Comparison of ENCODE assay signal across 8 cellular contexts in the genomic region with DNA sequence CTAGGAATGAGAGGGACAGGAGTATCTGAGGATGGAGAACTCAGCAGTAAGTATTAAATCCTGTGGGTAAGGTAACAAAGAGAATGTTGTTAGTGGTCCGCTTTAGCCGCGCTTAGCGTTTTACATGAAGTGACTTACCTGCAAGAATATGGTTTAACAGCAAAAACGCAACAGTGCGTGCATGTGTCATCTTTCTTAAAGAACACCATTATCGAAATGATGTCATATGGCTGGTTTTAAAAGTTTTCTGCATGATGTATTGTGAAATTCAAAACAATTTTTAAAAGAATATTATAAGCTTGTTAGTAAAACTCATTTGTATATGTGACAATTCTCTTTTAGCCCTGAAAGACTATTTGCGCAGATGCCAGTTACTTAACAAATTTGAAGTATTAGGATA. TPM values are rescaled to one million over a fixed set of nuclear protein-coding genes. Genes with fewer than 3 reads are reported as not detected.
DNase-seq lines count a peak whose midpoint lies in the region; ATAC-seq and TF ChIP-seq lines count a peak whose summit lies in the region.

No MANE protein-coding gene starts in this region.

- peak overlapping the region; percentile 94 for H3K9ac ChIP-seq in HUES6 (ENCODE audit: low read length)

- H3K36me3 Mint-ChIP-seq in chondrocyte (ENCODE audit: low read depth): no peaks in the 10 kb centered on the region

- ATAC-seq in GM21825 (IDR thresholded peaks at IDR 0.05; ENCODE audit: unreplicated experiment): no peak

- no peak overlapping the region for H3K27ac ChIP-seq in HUES6 (ENCODE audit: low read depth, low read length)
- H3K27ac ChIP-seq in muscle layer of duodenum (ENCODE audit: low read length): peak overlapping the region; percentile 92

- peaks cover 14% of the 10 kb centered on the region for H3K4me1 ChIP-seq in HUES6 (ENCODE audit: control insufficient read depth, insufficient read depth, low read length)
- peaks cover 21 to 39% of the 10 kb centered on the region in 2 donors for H3K4me1 ChIP-seq in muscle layer of duodenum (ENCODE audit: control insufficient read depth in 1 of 2, insufficient read depth in 2 of 2, low read length in 2 of 2)

- H3K27me3 ChIP-seq in HUES6 (ENCODE audit: control insufficient read depth, insufficient read depth, low read length) (peaks cover 15% of the 10 kb centered on the region), muscle layer of duodenum (ENCODE audit: low read depth, low read length) (no peaks in the 10 kb centered on the region)

- H3K9me3 Mint-ChIP-seq in chondrocyte (ENCODE audit: low read depth): no peaks in the 10 kb centered on the region

- peak overlapping the region; percentile 99 for H3K4me3 Mint-ChIP-seq in chondrocyte (ENCODE audit: unreplicated experiment)

- H3K9me3 ChIP-seq in HUES6 (ENCODE audit: control insufficient read depth, insufficient read depth, low read depth, low read length) (no peaks in the 10 kb centered on the region), muscle layer of duodenum (ENCODE audit: control insufficient read depth in 1 of 2, low read length in 2 of 2) (no peaks in the 10 kb centered on the region)

- H3K36me3 ChIP-seq in HUES6 (ENCODE audit: control insufficient read depth, insufficient read depth, low read length) (peaks cover 14% of the 10 kb centered on the region), muscle layer of duodenum (ENCODE audit: control insufficient read depth in 1 of 2, insufficient read depth in 2 of 2, low read length in 2 of 2) (peaks cover 0 to 3% of the 10 kb centered on the region in 2 donors)

- no peak for TF ChIP-seq CTCF in AG10803 (conservative IDR thresholded peaks at IDR 0.05; ENCODE audit: low read length)
- no peak for TF ChIP-seq CTCF in chondrocyte (IDR thresholded peaks at IDR 0.05)

- H3K4me3 ChIP-seq in AG10803 (ENCODE audit: low read length): peak overlapping the region; percentile 93
- H3K4me3 ChIP-seq in HUES6 (ENCODE audit: low read depth, low read length): peak overlapping the region; percentile 98
- peak overlapping the region; percentile 91 to 93 for H3K4me3 ChIP-seq in muscle layer of duodenum (ENCODE audit: low read depth in 1 of 2, low read length in 2 of 2)

- H3K4me1 Mint-ChIP-seq in chondrocyte (ENCODE audit: low read depth): peaks cover 31% of the 10 kb centered on the region

- H3K27me3 Mint-ChIP-seq in chondrocyte (ENCODE audit: low read depth): no peaks in the 10 kb centered on the region

- peak overlapping the region; percentile 91 for H3K27ac Mint-ChIP-seq in chondrocyte (ENCODE audit: unreplicated experiment)

- DNase-seq in AG10803 (ENCODE audit: low read depth) (no peak), chondrocyte (ENCODE audit: low spot score) (no peak), GM19240 (ENCODE audit: insufficient read length, low spot score) (no peak), LoVo (ENCODE audit: low spot score) (no peak)
- no peak for DNase-seq in stimulated activated CD4-positive, alpha-beta T cell treated with anti-CD3 and anti-CD28 coated beads, Interleukin-4, amount 100 ng/mL, for 4 hours

RNA-seq across cellular contexts. Expression of a gene that starts 1.7 kb away (rescaled TPM):
- total RNA-seq in chondrocyte: 21.8 to 27.4 TPM (median 21.9 TPM) in 3 replicates

RNA-seq across cellular contexts. Expression of a gene that starts 50.0 kb away (rescaled TPM):
- not detected in 3 replicates for total RNA-seq in chondrocyte
